In the genomic region with DNA sequence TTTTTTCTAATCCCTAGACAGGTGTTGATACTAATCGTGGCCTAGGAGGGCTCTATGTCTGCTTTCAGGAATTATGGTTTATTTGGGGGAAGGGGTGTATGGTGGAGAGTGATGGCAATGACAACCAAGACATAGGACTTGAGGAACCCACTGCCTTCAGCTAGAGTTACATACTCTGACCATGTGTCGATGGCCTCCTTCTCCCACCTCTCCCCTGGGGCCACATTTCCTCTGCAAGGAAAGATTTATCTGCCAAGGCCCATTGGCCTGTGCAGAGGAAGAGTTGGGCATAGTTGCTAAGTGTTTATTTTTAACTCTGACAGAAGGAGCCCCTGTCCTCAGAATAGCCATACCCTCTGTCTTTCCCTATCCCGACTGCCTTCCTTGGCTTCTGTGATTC, we compare ENCODE assay signal across 1 cellular context.
TF ChIP-seq lines count a peak whose summit lies in the region.

No MANE protein-coding gene starts in this region.

TF ChIP-seq in H1, 55 proteins besides CTCF, POLR2A, EP300 and RAD21:
- TF ChIP-seq RXRA (IDR thresholded peaks at IDR 0.05; ENCODE audit: insufficient read depth, low read depth, low read length) (no peak), CBX5 (IDR thresholded peaks at IDR 0.05; ENCODE audit: low read depth, low read length) (no peak), GABPA (IDR thresholded peaks at IDR 0.05; ENCODE audit: borderline replicate concordance, insufficient read depth, low read length) (no peak), YY1 (IDR thresholded peaks at IDR 0.05; ENCODE audit: low read depth, low read length) (no peak), BACH1 (IDR thresholded peaks at IDR 0.05; ENCODE audit: low read length) (no peak), PHF8 (conservative IDR thresholded peaks at IDR 0.05; ENCODE audit: low read depth, low read length) (no peak)
- TF ChIP-seq, protein P1, sequence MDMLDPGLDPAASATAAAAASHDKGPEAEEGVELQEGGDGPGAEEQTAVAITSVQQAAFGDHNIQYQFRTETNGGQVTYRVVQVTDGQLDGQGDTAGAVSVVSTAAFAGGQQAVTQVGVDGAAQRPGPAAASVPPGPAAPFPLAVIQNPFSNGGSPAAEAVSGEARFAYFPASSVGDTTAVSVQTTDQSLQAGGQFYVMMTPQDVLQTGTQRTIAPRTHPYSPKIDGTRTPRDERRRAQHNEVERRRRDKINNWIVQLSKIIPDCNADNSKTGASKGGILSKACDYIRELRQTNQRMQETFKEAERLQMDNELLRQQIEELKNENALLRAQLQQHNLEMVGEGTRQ (IDR thresholded peaks at IDR 0.05; ENCODE audit: low read length) = no peak
- TF ChIP-seq, protein P2, sequence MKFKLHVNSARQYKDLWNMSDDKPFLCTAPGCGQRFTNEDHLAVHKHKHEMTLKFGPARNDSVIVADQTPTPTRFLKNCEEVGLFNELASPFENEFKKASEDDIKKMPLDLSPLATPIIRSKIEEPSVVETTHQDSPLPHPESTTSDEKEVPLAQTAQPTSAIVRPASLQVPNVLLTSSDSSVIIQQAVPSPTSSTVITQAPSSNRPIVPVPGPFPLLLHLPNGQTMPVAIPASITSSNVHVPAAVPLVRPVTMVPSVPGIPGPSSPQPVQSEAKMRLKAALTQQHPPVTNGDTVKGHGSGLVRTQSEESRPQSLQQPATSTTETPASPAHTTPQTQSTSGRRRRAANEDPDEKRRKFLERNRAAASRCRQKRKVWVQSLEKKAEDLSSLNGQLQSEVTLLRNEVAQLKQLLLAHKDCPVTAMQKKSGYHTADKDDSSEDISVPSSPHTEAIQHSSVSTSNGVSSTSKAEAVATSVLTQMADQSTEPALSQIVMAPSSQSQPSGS (IDR thresholded peaks at IDR 0.05; ENCODE audit: low read length) = no peak
